12 cellular contexts compared by ENCODE assay signal in the genomic region with DNA sequence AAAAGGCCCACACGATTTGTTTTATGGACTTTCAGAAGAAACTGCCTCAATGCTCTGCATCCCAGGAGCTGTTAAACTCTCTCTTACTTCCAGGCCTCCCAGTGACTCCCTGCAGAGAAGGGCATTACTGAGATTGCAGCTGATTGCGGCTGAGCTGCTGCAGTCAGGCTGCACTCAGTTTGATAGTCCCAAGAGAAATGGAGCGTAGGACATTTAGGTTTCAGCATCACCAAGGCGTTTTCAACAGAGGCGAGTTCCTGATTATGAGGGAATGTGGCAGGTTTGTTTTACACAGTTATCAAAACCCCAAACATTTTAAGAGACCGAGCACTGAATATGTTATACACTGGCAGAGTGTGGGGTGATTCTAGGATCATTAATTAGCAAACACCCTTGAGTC.
A peak's percentile ranks its signal among the peaks of the same experiment; 100 is the strongest.
DNase-seq lines count a peak whose midpoint lies in the region; ATAC-seq and TF ChIP-seq lines count a peak whose summit lies in the region.
"Had no signal": no experiment of that assay in that cellular context is flagged by ENCODE, and none has a peak within 500 bp of the region (broad histone marks: within the 10 kb centered on the region; RNA-seq: fewer than 3 reads in every experiment).

No MANE protein-coding gene starts in this region.

- H2AFZ ChIP-seq in mammary epithelial cell (ENCODE audit: low read depth, low read length) = peak overlapping the region; percentile 49

- H3K27ac ChIP-seq in mammary epithelial cell (ENCODE audit: insufficient read depth, low read depth, low read length) (no peak overlapping the region), thoracic aorta (peak overlapping the region; percentile 88 to 92)

- BruUV-seq in mammary epithelial cell (replicated peaks; lab: Mats Ljungman, UMichigan) = no TSS peak

- in situ Hi-C loops in mammary epithelial cell (cut with MboI; ENCODE audit: low sequenced_read_pairs in 2 of 2) = no loop called here

- H3K27me3 Mint-ChIP-seq in activated T-cell treated with anti-CD3 and anti-CD28 coated beads, Interleukin-2, amount 50 U/mL, for 24 hours = no peaks in the 10 kb centered on the region
- H3K27me3 Mint-ChIP-seq: activated naive CD4-positive, alpha-beta T cell treated with anti-CD3 and anti-CD28 coated beads, Interleukin-2, amount 50 U/mL, for 24 hours had no signal

- H3K4me1 ChIP-seq in mammary epithelial cell (ENCODE audit: insufficient read depth, low read length) (peaks cover 6% of the 10 kb centered on the region), thoracic aorta (ENCODE audit: control insufficient read depth in 1 of 2, low read depth in 2 of 2) (peaks cover 10 to 11% of the 10 kb centered on the region in 2 donors)

- no peaks in the 10 kb centered on the region for H3K36me3 ChIP-seq in mammary epithelial cell (ENCODE audit: insufficient read depth, low read length)
- H3K36me3 ChIP-seq in thoracic aorta = no peaks in the 10 kb centered on the region

- H3K27ac Mint-ChIP-seq in activated T-cell treated with anti-CD3 and anti-CD28 coated beads, Interleukin-2, amount 50 U/mL, for 24 hours = no peak overlapping the region
- H3K27ac Mint-ChIP-seq: activated naive CD4-positive, alpha-beta T cell treated with anti-CD3 and anti-CD28 coated beads, Interleukin-2, amount 50 U/mL, for 24 hours; nephron had no signal

- peaks cover 9% of the 10 kb centered on the region for H3K9me3 Mint-ChIP-seq in activated T-cell treated with anti-CD3 and anti-CD28 coated beads, Interleukin-2, amount 50 U/mL, for 24 hours

- TF ChIP-seq CTCF in mammary epithelial cell (conservative IDR thresholded peaks at IDR 0.05 in 1 of 2, IDR thresholded peaks at IDR 0.05 in 1 of 2; ENCODE audit: extremely low read depth in 1 of 2, insufficient read depth in 1 of 2, low read depth in 1 of 2, low read length in 2 of 2) (no peak), thoracic aorta (IDR thresholded peaks at IDR 0.05) (no peak)

- 71% methylated on average over 5 of the region's 6 CpGs for WGBS in mammary epithelial cell (ENCODE audit: low coverage, missing lambda C conversion rate)

- no peaks in the 10 kb centered on the region for H3K4me1 Mint-ChIP-seq in activated T-cell treated with anti-CD3 and anti-CD28 coated beads, Interleukin-2, amount 50 U/mL, for 24 hours (ENCODE audit: low read depth)
- H3K4me1 Mint-ChIP-seq: activated naive CD4-positive, alpha-beta T cell treated with anti-CD3 and anti-CD28 coated beads, Interleukin-2, amount 50 U/mL, for 24 hours; nephron had no signal

- CTCF ChIA-PET in mammary epithelial cell (lab: Charles Lee; ENCODE audit: low non-redundant PET) = no interaction called here

- H3K9me3 ChIP-seq in mammary epithelial cell (replicated peaks; ENCODE audit: insufficient read depth, low read length) (no peaks in the 10 kb centered on the region), thoracic aorta (no peaks in the 10 kb centered on the region)

- no peaks in the 10 kb centered on the region for H3K79me2 ChIP-seq in mammary epithelial cell (ENCODE audit: insufficient read depth, low read length)

- DNase-seq in HuH-7 (ENCODE audit: low spot score) (peak; percentile 5), mammary epithelial cell (no peak), hepatic stellate cell (ENCODE audit: low spot score) (peak; percentile 10), thoracic aorta (ENCODE audit: low spot score) (no peak), NCI-H1436 (lab: John Stamatoyannopoulos, UW) (no peak)
- no peak for DNase-seq in activated T-cell treated with anti-CD3 and anti-CD28 coated beads, Interleukin-2, amount 50 U/mL, for 24 hours
- DNase-seq: Calu3, NCI-H82 had no signal

- no peak for ATAC-seq in thoracic aorta (ENCODE audit: insufficient number of reproducible peaks, low FRiP score, low read depth)
- no peak for ATAC-seq in HG02852 (IDR thresholded peaks at IDR 0.05; ENCODE audit: unreplicated experiment)
- ATAC-seq: GM12878 had no signal

- no peaks in the 10 kb centered on the region for H4K20me1 ChIP-seq in mammary epithelial cell (ENCODE audit: insufficient read depth, low read length)

- H3K36me3 Mint-ChIP-seq in activated T-cell treated with anti-CD3 and anti-CD28 coated beads, Interleukin-2, amount 50 U/mL, for 24 hours (ENCODE audit: low read depth) = no peaks in the 10 kb centered on the region

- H3K27me3 ChIP-seq in mammary epithelial cell (ENCODE audit: insufficient read depth, low read length) (no peaks in the 10 kb centered on the region), thoracic aorta (replicated peaks; ENCODE audit: insufficient read depth) (no peaks in the 10 kb centered on the region)

- intact Hi-C loops in mammary epithelial cell (cut with micrococcal nuclease) = no loop called here

- H3K4me3 ChIP-seq in mammary epithelial cell (replicated peaks in 1 of 3; ENCODE audit: insufficient read depth in 1 of 3, low read depth in 2 of 3, low read length in 3 of 3) (no peak overlapping the region), thoracic aorta (peak overlapping the region; percentile 22)
- H3K4me3 ChIP-seq: GM12878 had no signal

- H3K4me3 Mint-ChIP-seq in activated T-cell treated with anti-CD3 and anti-CD28 coated beads, Interleukin-2, amount 50 U/mL, for 24 hours = no peak overlapping the region
- H3K4me3 Mint-ChIP-seq: activated naive CD4-positive, alpha-beta T cell treated with anti-CD3 and anti-CD28 coated beads, Interleukin-2, amount 50 U/mL, for 24 hours; nephron had no signal

- no peak overlapping the region for H3K9ac ChIP-seq in mammary epithelial cell (ENCODE audit: insufficient read depth, low read length)

- no peak overlapping the region for H3K4me2 ChIP-seq in mammary epithelial cell (ENCODE audit: insufficient read depth, low read depth, low read length)

- dilution Hi-C loops in mammary epithelial cell (cut with HindIII; ENCODE audit: low sequenced_read_pairs) = no loop called here

Comparison
In these comparisons a context has a peak if more than half of its experiments do, and no peak if none do; other contexts are left out.
1. DNase-seq: peak in HuH-7 (single experiment) and hepatic stellate cell (single experiment); none in mammary epithelial cell (single experiment), thoracic aorta (single experiment), activated T-cell treated with anti-CD3 and anti-CD28 coated beads, Interleukin-2, amount 50 U/mL, for 24 hours (single experiment) and NCI-H1436 (single experiment).